In genomic region chr13:106061781-106062180, GRCh38 we compare ENCODE assay signal across 30 cellular contexts.
"Had no signal": no experiment of that assay in that cellular context is flagged by ENCODE, and none has a peak within 500 bp of the region (broad histone marks: within the 10 kb centered on the region; RNA-seq: fewer than 3 reads in every experiment).

No MANE protein-coding gene starts in this region.

- H3K4me3 Mint-ChIP-seq: naive thymus-derived CD8-positive, alpha-beta T cell; nephron progenitor cell; neural progenitor cell; stimulated activated naive B cell treated with anti-CD40 and anti-IgM and Interleukin-4, amounts not matched to agents 10 μg/mL and 1 μg/mL and 100 μg/mL, for 72 hours had no signal

- H3K4me2 ChIP-seq: hepatocyte, neural progenitor cell had no signal

- H3K27ac ChIP-seq: heart right ventricle, hepatocyte, left lung, lower lobe of right lung, neural progenitor cell, neutrophil, parathyroid adenoma, psoas muscle, right atrium auricular region, skin epidermis, stomach, thoracic aorta, tibial artery, upper lobe of right lung, vagina had no signal

- H3K9me3 ChIP-seq: heart right ventricle, left lung, lower lobe of right lung, neutrophil, psoas muscle, right atrium auricular region, stomach, thoracic aorta, tibial artery, upper lobe of right lung, vagina had no signal

- H3K4me3 ChIP-seq: heart right ventricle, hepatocyte, left lung, lower lobe of right lung, neural progenitor cell, psoas muscle, right atrium auricular region, skin epidermis, stomach, thoracic aorta, tibial artery, upper lobe of right lung, vagina had no signal

- DNase-seq: heart right ventricle; kidney glomerular epithelial cell; left cardiac atrium; left lung; lower lobe of right lung; mammary epithelial cell; mesenchymal stem cell; naive thymus-derived CD8-positive, alpha-beta T cell; nephron progenitor cell; occipital lobe; psoas muscle; stimulated activated CD4-positive, alpha-beta T cell treated with anti-CD3 and anti-CD28 coated beads, Interleukin-12 subunit alpha, Interleukin-12 subunit beta, amount 100 ng/mL, for 4 hours; stimulated activated CD4-positive, alpha-beta T cell treated with anti-CD3 and anti-CD28 coated beads, Interleukin-15, amount 100 ng/mL, for 24 hours; stimulated activated CD4-positive, alpha-beta T cell treated with anti-CD3 and anti-CD28 coated beads, Interleukin-2, amount 100 ng/mL, for 24 hours; stimulated activated CD4-positive, alpha-beta T cell treated with anti-CD3 and anti-CD28 coated beads, Interleukin-4, amount 100 ng/mL, for 1 hour; stimulated activated naive B cell treated with anti-CD40 and anti-IgM and Interleukin-4, amounts not matched to agents 10 μg/mL and 1 μg/mL and 100 μg/mL, for 72 hours; stimulated activated naive CD8-positive, alpha-beta T cell treated with anti-CD3 and anti-CD28 coated beads, Interleukin-15, Interleukin-2, amounts not matched to agents 100 U/mL and 50 U/mL, for 24 hours; stomach; tibial artery; trophoblast cell; upper lobe of right lung had no signal

- H3K27ac Mint-ChIP-seq: naive thymus-derived CD8-positive, alpha-beta T cell; stimulated activated naive B cell treated with anti-CD40 and anti-IgM and Interleukin-4, amounts not matched to agents 10 μg/mL and 1 μg/mL and 100 μg/mL, for 72 hours had no signal

- H3K9me3 Mint-ChIP-seq: naive thymus-derived CD8-positive, alpha-beta T cell; stimulated activated naive B cell treated with anti-CD40 and anti-IgM and Interleukin-4, amounts not matched to agents 10 μg/mL and 1 μg/mL and 100 μg/mL, for 72 hours had no signal

- H3K36me3 Mint-ChIP-seq: naive thymus-derived CD8-positive, alpha-beta T cell; stimulated activated naive B cell treated with anti-CD40 and anti-IgM and Interleukin-4, amounts not matched to agents 10 μg/mL and 1 μg/mL and 100 μg/mL, for 72 hours had no signal

- H3K27me3 Mint-ChIP-seq: stimulated activated naive B cell treated with anti-CD40 and anti-IgM and Interleukin-4, amounts not matched to agents 10 μg/mL and 1 μg/mL and 100 μg/mL, for 72 hours had no signal

- H3K27me3 ChIP-seq: heart right ventricle, hepatocyte, left lung, neural progenitor cell, neutrophil, right atrium auricular region, stomach, tibial artery, upper lobe of right lung, vagina had no signal

- H3K36me3 ChIP-seq: heart right ventricle, left lung, lower lobe of right lung, neural progenitor cell, neutrophil, right atrium auricular region, stomach, thoracic aorta, tibial artery, upper lobe of right lung, vagina had no signal

- H3K4me1 Mint-ChIP-seq: naive thymus-derived CD8-positive, alpha-beta T cell; stimulated activated naive B cell treated with anti-CD40 and anti-IgM and Interleukin-4, amounts not matched to agents 10 μg/mL and 1 μg/mL and 100 μg/mL, for 72 hours had no signal

- H3K4me1 ChIP-seq: heart right ventricle, left lung, lower lobe of right lung, neural progenitor cell, parathyroid adenoma, psoas muscle, right atrium auricular region, stomach, tibial artery, upper lobe of right lung, vagina had no signal

- ATAC-seq: heart right ventricle; left cardiac atrium; left lung; lower lobe of right lung; naive thymus-derived CD8-positive, alpha-beta T cell; psoas muscle; sciatic nerve; stimulated activated naive B cell treated with anti-CD40 and anti-IgM and Interleukin-4, amounts not matched to agents 10 μg/mL and 1 μg/mL and 100 μg/mL, for 72 hours; stimulated activated naive CD8-positive, alpha-beta T cell treated with anti-CD3 and anti-CD28 coated beads, Interleukin-15, Interleukin-2, amounts not matched to agents 100 U/mL and 50 U/mL, for 24 hours; upper lobe of right lung had no signal

- H3K79me2 ChIP-seq: hepatocyte, parathyroid adenoma had no signal

- H2AFZ ChIP-seq: hepatocyte, neural progenitor cell, parathyroid adenoma had no signal
